ENCODE assay signal across 23 cellular contexts in genomic region chr3:83515123-83515522, GRCh38.
"Had no signal": no experiment of that assay in that cellular context is flagged by ENCODE, and none has a peak within 500 bp of the region (broad histone marks: within the 10 kb centered on the region; RNA-seq: fewer than 3 reads in every experiment).

No MANE protein-coding gene starts in this region.

- H3K27me3 ChIP-seq: brain microvascular endothelial cell, cardiac muscle cell had no signal

- H3K27ac Mint-ChIP-seq: activated CD8-positive, alpha-beta T cell treated with anti-CD3 and anti-CD28 coated beads, Interleukin-2, amount 10 ng/mL, durations not matched to agents 7 days and 5 days; activated naive CD4-positive, alpha-beta T cell treated with anti-CD3 and anti-CD28 coated beads, Interleukin-2, amount 50 U/mL, for 72 hours; T-helper 2 cell treated with Interferon-gamma antibody and Interleukin-4, amounts not matched to agents 5 μg/mL and 100 μg/mL, for 36 hours had no signal

- H3K36me3 Mint-ChIP-seq: activated naive CD4-positive, alpha-beta T cell treated with anti-CD3 and anti-CD28 coated beads, Interleukin-2, amount 50 U/mL, for 72 hours had no signal

- ATAC-seq: activated CD8-positive, alpha-beta T cell treated with anti-CD3 and anti-CD28 coated beads, Interleukin-2, amount 10 ng/mL, durations not matched to agents 7 days and 5 days; activated naive CD4-positive, alpha-beta T cell treated with anti-CD3 and anti-CD28 coated beads, Interleukin-2, amount 50 U/mL, for 72 hours had no signal

- H3K4me3 ChIP-seq: cardiac muscle cell, SK-N-MC had no signal

- DNase-seq: activated CD4-positive, alpha-beta T cell treated with anti-CD3 and anti-CD28 coated beads for 48 hours; activated CD4-positive, alpha-beta T cell treated with anti-CD3 and anti-CD28 coated beads, Interleukin-2, amount 50 U/mL, for 4 hours; activated CD4-positive, CD25-positive, alpha-beta regulatory T cell treated with anti-CD3 and anti-CD28 coated beads, Interleukin-2, amount 50 U/mL, for 72 hours; activated CD8-positive, alpha-beta memory T cell treated with anti-CD3 and anti-CD28 coated beads, Interleukin-2, amount 50 U/mL, for 48 hours; activated CD8-positive, alpha-beta T cell treated with anti-CD3 and anti-CD28 coated beads, Interleukin-2, amount 10 ng/mL, durations not matched to agents 7 days and 5 days; activated effector memory CD4-positive, alpha-beta T cell treated with Interleukin-2 at 50 U/mL for 16 hours; activated naive CD4-positive, alpha-beta T cell treated with Interleukin-2 at 50 U/mL for 16 hours; activated T-cell treated with anti-CD3 and anti-CD28 coated beads, Interleukin-2, amount 50 U/mL, for 1 hour; amygdala; KG1; NCI-H1048; NCI-H146; NCI-H187 treated with DMSO at 0.1 percent for 48 hours; NCI-H2081 treated with DMSO at 0.1 percent for 48 hours; NCI-H446; NCI-H524; SIG-M5; SW 1271 had no signal

- H3K36me3 ChIP-seq: brain microvascular endothelial cell, cardiac muscle cell had no signal

- H3K4me3 Mint-ChIP-seq: activated CD8-positive, alpha-beta T cell treated with anti-CD3 and anti-CD28 coated beads, Interleukin-2, amount 10 ng/mL, durations not matched to agents 7 days and 5 days; T-helper 2 cell treated with Interferon-gamma antibody and Interleukin-4, amounts not matched to agents 5 μg/mL and 100 μg/mL, for 36 hours had no signal

- H3K27ac ChIP-seq: brain microvascular endothelial cell, cardiac muscle cell, SK-N-MC had no signal
